19 cellular contexts compared by ENCODE assay signal in the genomic region with DNA sequence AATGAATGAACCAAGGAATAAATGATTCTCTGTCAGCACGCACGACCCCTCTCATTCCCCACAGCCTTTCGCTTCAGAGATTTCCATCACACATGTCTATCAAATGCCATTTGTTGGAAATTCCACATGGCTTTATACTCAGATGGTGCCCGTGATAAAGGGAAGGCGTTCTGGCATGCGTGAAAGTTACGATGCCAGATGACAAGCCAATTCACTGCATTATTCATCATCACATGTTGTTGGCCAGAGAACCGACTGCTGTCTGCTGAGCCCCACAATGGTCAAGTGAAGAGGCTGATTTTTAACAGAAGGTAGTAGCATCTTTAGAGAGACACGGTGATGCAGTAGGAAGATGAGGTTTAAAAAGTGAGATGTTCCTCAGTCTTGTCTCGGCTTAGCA.
"Had no signal": no experiment of that assay in that cellular context is flagged by ENCODE, and none has a peak within 500 bp of the region (broad histone marks: within the 10 kb centered on the region; RNA-seq: fewer than 3 reads in every experiment).

No MANE protein-coding gene starts in this region.

- H3K4me3 ChIP-seq: colonic mucosa, lung, SK-N-MC, smooth muscle cell, testis, upper lobe of left lung had no signal

- H3K4me1 ChIP-seq: colonic mucosa, testis, upper lobe of left lung had no signal

- H3K27me3 ChIP-seq: colonic mucosa, testis, upper lobe of left lung had no signal

- H3K36me3 ChIP-seq: colonic mucosa, upper lobe of left lung had no signal

- H3K4me2 ChIP-seq: smooth muscle cell had no signal

- ATAC-seq: esophagus mucosa; left cardiac atrium; sciatic nerve; stimulated activated naive CD8-positive, alpha-beta T cell treated with anti-CD3 and anti-CD28 coated beads, Interleukin-15, amount 100 ng/mL, for 72 hours; T-cell had no signal

- H3K27ac ChIP-seq: colonic mucosa, SK-N-MC, testis, upper lobe of left lung had no signal

- DNase-seq: activated B cell treated with CpG ODN at 0.5 μM for 24 hours; activated CD4-positive, alpha-beta memory T cell treated with anti-CD3 and anti-CD28 coated beads for 36 hours; activated CD4-positive, alpha-beta T cell treated with anti-CD3 and anti-CD28 coated beads for 4 hours; activated gamma-delta T cell treated with Interleukin-2 at 50 U/mL for 16 hours; activated naive CD8-positive, alpha-beta T cell treated with anti-CD3 and anti-CD28 coated beads for 36 hours; activated T-cell treated with anti-CD3 and anti-CD28 coated beads for 4 hours; colonic mucosa; immature natural killer cell; left cardiac atrium; stimulated activated CD4-positive, alpha-beta T cell treated with anti-CD3 and anti-CD28 coated beads, Interleukin-4, amount 100 ng/mL, for 1 hour; stimulated activated naive CD8-positive, alpha-beta T cell treated with anti-CD3 and anti-CD28 coated beads, Interleukin-15, amount 100 ng/mL, for 72 hours; T-cell; testis; upper lobe of left lung had no signal
